29 cellular contexts compared by ENCODE assay signal in genomic region chr18:72324677-72325076, GRCh38.
"Had no signal": no experiment of that assay in that cellular context is flagged by ENCODE, and none has a peak within 500 bp of the region (broad histone marks: within the 10 kb centered on the region; RNA-seq: fewer than 3 reads in every experiment).

No MANE protein-coding gene starts in this region.

- H3K4me3 ChIP-seq: stomach, suprapubic skin, testis, thoracic aorta, thyroid gland, tibial artery, tibial nerve, transverse colon, upper lobe of left lung, upper lobe of right lung, uterus, vagina had no signal

- H3K9me3 Mint-ChIP-seq: stimulated activated memory B cell treated with anti-CD40 and anti-IgM and Interleukin-4, amounts not matched to agents 10 μg/mL and 1 μg/mL and 100 μg/mL, for 72 hours; stimulated activated naive CD8-positive, alpha-beta T cell treated with anti-CD3 and anti-CD28 coated beads, Interleukin-15, amount 100 ng/mL, for 72 hours; stimulated activated naive CD8-positive, alpha-beta T cell treated with anti-CD3 and anti-CD28 coated beads, Interleukin-15, Interleukin-2, amounts not matched to agents 100 ng/mL and 50 ng/mL, for 24 hours; type B pancreatic cell had no signal

- H3K27ac Mint-ChIP-seq: stimulated activated effector memory CD8-positive, alpha-beta T cell treated with anti-CD3 and anti-CD28 coated beads, Interleukin-12 subunit alpha, Interleukin-12 subunit beta, amount 100 ng/mL, for 72 hours; stimulated activated memory B cell treated with anti-CD40 and anti-IgM and Interleukin-4, amounts not matched to agents 10 μg/mL and 1 μg/mL and 100 μg/mL, for 72 hours; stimulated activated naive B cell treated with anti-CD40 and anti-IgM and Interleukin-4, amounts not matched to agents 10 μg/mL and 1 μg/mL and 100 μg/mL, for 72 hours; stimulated activated naive CD8-positive, alpha-beta T cell treated with anti-CD3 and anti-CD28 coated beads, Interleukin-15, amount 100 ng/mL, for 72 hours; stimulated activated naive CD8-positive, alpha-beta T cell treated with anti-CD3 and anti-CD28 coated beads, Interleukin-15, Interleukin-2, amounts not matched to agents 100 ng/mL and 50 ng/mL, for 24 hours; type B pancreatic cell had no signal

- H3K27me3 ChIP-seq: stomach, suprapubic skin, testis, thyroid gland, tibial artery, tibial nerve, transverse colon, upper lobe of left lung, upper lobe of right lung, uterus, vagina had no signal

- FAIRE-seq: urothelium cell line had no signal

- H3K4me1 ChIP-seq: stomach, suprapubic skin, testis, thyroid gland, tibial artery, tibial nerve, transverse colon, upper lobe of left lung, upper lobe of right lung, uterus, vagina had no signal

- H3K27ac ChIP-seq: stomach, suprapubic skin, testis, thoracic aorta, thyroid gland, tibial artery, tibial nerve, transverse colon, upper lobe of left lung, upper lobe of right lung, uterus, vagina had no signal

- ATAC-seq: stimulated activated effector memory CD8-positive, alpha-beta T cell treated with anti-CD3 and anti-CD28 coated beads, Interleukin-12 subunit alpha, Interleukin-12 subunit beta, amount 100 ng/mL, for 72 hours; stimulated activated naive B cell treated with anti-CD40 and anti-IgM and Interleukin-4, amounts not matched to agents 10 μg/mL and 1 μg/mL and 100 μg/mL, for 72 hours; stimulated activated naive CD8-positive, alpha-beta T cell treated with anti-CD3 and anti-CD28 coated beads, Interleukin-15, amount 100 ng/mL, for 72 hours; stimulated activated naive CD8-positive, alpha-beta T cell treated with anti-CD3 and anti-CD28 coated beads, Interleukin-15, Interleukin-2, amounts not matched to agents 100 U/mL and 50 U/mL, for 24 hours; upper lobe of right lung had no signal

- H3K36me3 ChIP-seq: stomach, suprapubic skin, thoracic aorta, thyroid gland, tibial artery, tibial nerve, transverse colon, upper lobe of left lung, upper lobe of right lung, uterus, vagina had no signal

- H3K4me3 Mint-ChIP-seq: stimulated activated effector memory CD8-positive, alpha-beta T cell treated with anti-CD3 and anti-CD28 coated beads, Interleukin-12 subunit alpha, Interleukin-12 subunit beta, amount 100 ng/mL, for 72 hours; stimulated activated memory B cell treated with anti-CD40 and anti-IgM and Interleukin-4, amounts not matched to agents 10 μg/mL and 1 μg/mL and 100 μg/mL, for 72 hours; stimulated activated naive B cell treated with anti-CD40 and anti-IgM and Interleukin-4, amounts not matched to agents 10 μg/mL and 1 μg/mL and 100 μg/mL, for 72 hours; stimulated activated naive CD8-positive, alpha-beta T cell treated with anti-CD3 and anti-CD28 coated beads, Interleukin-15, amount 100 ng/mL, for 72 hours; stimulated activated naive CD8-positive, alpha-beta T cell treated with anti-CD3 and anti-CD28 coated beads, Interleukin-15, Interleukin-2, amounts not matched to agents 100 ng/mL and 50 ng/mL, for 24 hours; type B pancreatic cell had no signal

- H3K36me3 Mint-ChIP-seq: stimulated activated effector memory CD8-positive, alpha-beta T cell treated with anti-CD3 and anti-CD28 coated beads, Interleukin-12 subunit alpha, Interleukin-12 subunit beta, amount 100 ng/mL, for 72 hours; stimulated activated memory B cell treated with anti-CD40 and anti-IgM and Interleukin-4, amounts not matched to agents 10 μg/mL and 1 μg/mL and 100 μg/mL, for 72 hours; stimulated activated naive B cell treated with anti-CD40 and anti-IgM and Interleukin-4, amounts not matched to agents 10 μg/mL and 1 μg/mL and 100 μg/mL, for 72 hours; type B pancreatic cell had no signal

- DNase-seq: stimulated activated CD4-positive, alpha-beta T cell treated with anti-CD3 and anti-CD28 coated beads, Interleukin-2, amount 100 ng/mL, for 48 hours; stimulated activated CD4-positive, alpha-beta T cell treated with anti-CD3 and anti-CD28 coated beads, Interleukin-4, amount 100 ng/mL, for 1 hour; stimulated activated CD4-positive, alpha-beta T cell treated with anti-CD3 and anti-CD28 coated beads, Interleukin-4, amount 100 ng/mL, for 24 hours; stimulated activated CD4-positive, alpha-beta T cell treated with anti-CD3 and anti-CD28 coated beads, Interleukin-4, amount 100 ng/mL, for 4 hours; stimulated activated CD8-positive, alpha-beta memory T cell treated with anti-CD3 and anti-CD28 coated beads, Interleukin-4, amount 100 ng/mL, for 48 hours; stimulated activated naive B cell treated with anti-CD40 and anti-IgM and Interleukin-4, amounts not matched to agents 10 μg/mL and 1 μg/mL and 100 μg/mL, for 72 hours; stimulated activated naive CD4-positive, alpha-beta T cell; stimulated activated naive CD4-positive, alpha-beta T cell treated with Interleukin-2 at 50 U/mL for 16 hours; stimulated activated naive CD8-positive, alpha-beta T cell treated with anti-CD3 and anti-CD28 coated beads, Interleukin-15, amount 100 ng/mL, for 72 hours; stimulated activated naive CD8-positive, alpha-beta T cell treated with anti-CD3 and anti-CD28 coated beads, Interleukin-15, Interleukin-2, amounts not matched to agents 100 U/mL and 50 U/mL, for 24 hours; stomach; substantia nigra; testis; thyroid gland; tibial artery; transverse colon; trophoblast cell; upper lobe of left lung; upper lobe of right lung; uterus had no signal

- H3K9me3 ChIP-seq: stomach, suprapubic skin, testis, thoracic aorta, thyroid gland, tibial artery, tibial nerve, transverse colon, upper lobe of left lung, upper lobe of right lung, uterus, vagina had no signal

- H3K4me1 Mint-ChIP-seq: stimulated activated effector memory CD8-positive, alpha-beta T cell treated with anti-CD3 and anti-CD28 coated beads, Interleukin-12 subunit alpha, Interleukin-12 subunit beta, amount 100 ng/mL, for 72 hours; stimulated activated memory B cell treated with anti-CD40 and anti-IgM and Interleukin-4, amounts not matched to agents 10 μg/mL and 1 μg/mL and 100 μg/mL, for 72 hours; stimulated activated naive B cell treated with anti-CD40 and anti-IgM and Interleukin-4, amounts not matched to agents 10 μg/mL and 1 μg/mL and 100 μg/mL, for 72 hours; stimulated activated naive CD8-positive, alpha-beta T cell treated with anti-CD3 and anti-CD28 coated beads, Interleukin-15, amount 100 ng/mL, for 72 hours had no signal

- H3K27me3 Mint-ChIP-seq: stimulated activated memory B cell treated with anti-CD40 and anti-IgM and Interleukin-4, amounts not matched to agents 10 μg/mL and 1 μg/mL and 100 μg/mL, for 72 hours; stimulated activated naive B cell treated with anti-CD40 and anti-IgM and Interleukin-4, amounts not matched to agents 10 μg/mL and 1 μg/mL and 100 μg/mL, for 72 hours; stimulated activated naive CD8-positive, alpha-beta T cell treated with anti-CD3 and anti-CD28 coated beads, Interleukin-15, amount 100 ng/mL, for 72 hours; stimulated activated naive CD8-positive, alpha-beta T cell treated with anti-CD3 and anti-CD28 coated beads, Interleukin-15, Interleukin-2, amounts not matched to agents 100 ng/mL and 50 ng/mL, for 24 hours had no signal
